18 cellular contexts compared by ENCODE assay signal in the genomic region with DNA sequence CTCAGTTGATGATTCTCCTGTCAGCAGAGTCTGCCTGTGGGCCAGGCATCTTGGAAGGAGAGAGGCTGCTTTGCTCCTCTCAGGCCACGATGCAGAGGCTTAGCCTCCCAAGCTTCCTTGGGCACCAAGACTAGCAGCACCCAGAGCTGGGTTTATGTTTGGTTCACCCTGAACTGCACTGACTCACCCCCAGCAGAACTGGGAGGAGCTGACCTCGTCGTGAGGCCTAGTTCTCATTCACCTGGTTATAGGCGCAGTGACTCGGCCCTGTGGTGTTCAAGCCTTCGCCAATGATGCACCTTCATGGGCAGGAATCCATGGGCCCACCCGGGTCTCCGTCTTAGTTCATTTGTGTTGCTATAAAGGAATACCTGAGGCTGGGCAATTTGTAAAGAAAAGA.
"Had no signal": no experiment of that assay in that cellular context is flagged by ENCODE, and none has a peak within 500 bp of the region (broad histone marks: within the 10 kb centered on the region; RNA-seq: fewer than 3 reads in every experiment).

No MANE protein-coding gene starts in this region.

- H3K27me3 Mint-ChIP-seq: activated CD8-positive, alpha-beta memory T cell treated with anti-CD3 and anti-CD28 coated beads, Interleukin-2, amount 10 ng/mL, durations not matched to agents 7 days and 5 days; activated naive CD8-positive, alpha-beta T cell treated with anti-CD3 and anti-CD28 coated beads, Interleukin-2, amount 50 U/mL, for 24 hours; central memory CD8-positive, alpha-beta T cell; naive thymus-derived CD8-positive, alpha-beta T cell; stimulated activated naive B cell treated with anti-CD40 and anti-IgM and Interleukin-4, amounts not matched to agents 10 μg/mL and 1 μg/mL and 100 μg/mL, for 72 hours had no signal

- H3K4me1 Mint-ChIP-seq: activated CD8-positive, alpha-beta memory T cell treated with anti-CD3 and anti-CD28 coated beads, Interleukin-2, amount 10 ng/mL, durations not matched to agents 7 days and 5 days; activated naive CD8-positive, alpha-beta T cell treated with anti-CD3 and anti-CD28 coated beads, Interleukin-2, amount 50 U/mL, for 24 hours; central memory CD8-positive, alpha-beta T cell had no signal

- H3K9me3 ChIP-seq: gastroesophageal sphincter, SJSA1, spleen, tibial artery had no signal

- H3K27ac Mint-ChIP-seq: activated CD8-positive, alpha-beta memory T cell treated with anti-CD3 and anti-CD28 coated beads, Interleukin-2, amount 10 ng/mL, durations not matched to agents 7 days and 5 days; activated naive CD4-positive, alpha-beta T cell treated with anti-CD3 and anti-CD28 coated beads for 36 hours; activated naive CD8-positive, alpha-beta T cell treated with anti-CD3 and anti-CD28 coated beads, Interleukin-2, amount 50 U/mL, for 24 hours; stimulated activated naive B cell treated with anti-CD40 and anti-IgM and Interleukin-4, amounts not matched to agents 10 μg/mL and 1 μg/mL and 100 μg/mL, for 72 hours had no signal

- H3K36me3 ChIP-seq: brain microvascular endothelial cell, gastroesophageal sphincter, SJSA1, spleen, tibial artery, WERI-Rb-1 had no signal

- H3K4me3 ChIP-seq: coronary artery, gastroesophageal sphincter, SJSA1, spleen, tibial artery had no signal

- ATAC-seq: activated CD8-positive, alpha-beta memory T cell treated with anti-CD3 and anti-CD28 coated beads, Interleukin-2, amount 10 ng/mL, durations not matched to agents 7 days and 5 days; activated naive CD8-positive, alpha-beta T cell treated with anti-CD3 and anti-CD28 coated beads, Interleukin-2, amount 50 U/mL, for 24 hours; gastroesophageal sphincter; naive thymus-derived CD8-positive, alpha-beta T cell; stimulated activated naive B cell treated with anti-CD40 and anti-IgM and Interleukin-4, amounts not matched to agents 10 μg/mL and 1 μg/mL and 100 μg/mL, for 72 hours had no signal

- H3K9me3 Mint-ChIP-seq: activated naive CD4-positive, alpha-beta T cell treated with anti-CD3 and anti-CD28 coated beads for 36 hours; activated naive CD8-positive, alpha-beta T cell treated with anti-CD3 and anti-CD28 coated beads, Interleukin-2, amount 50 U/mL, for 24 hours; central memory CD8-positive, alpha-beta T cell had no signal

- H3K36me3 Mint-ChIP-seq: naive thymus-derived CD8-positive, alpha-beta T cell had no signal

- H3K27ac ChIP-seq: brain microvascular endothelial cell, gastroesophageal sphincter, SJSA1, spleen, tibial artery, WERI-Rb-1 had no signal

- H3K4me3 Mint-ChIP-seq: activated CD8-positive, alpha-beta memory T cell treated with anti-CD3 and anti-CD28 coated beads, Interleukin-2, amount 10 ng/mL, durations not matched to agents 7 days and 5 days; activated naive CD4-positive, alpha-beta T cell treated with anti-CD3 and anti-CD28 coated beads for 36 hours; activated naive CD8-positive, alpha-beta T cell treated with anti-CD3 and anti-CD28 coated beads, Interleukin-2, amount 50 U/mL, for 24 hours; central memory CD8-positive, alpha-beta T cell; naive thymus-derived CD8-positive, alpha-beta T cell; stimulated activated naive B cell treated with anti-CD40 and anti-IgM and Interleukin-4, amounts not matched to agents 10 μg/mL and 1 μg/mL and 100 μg/mL, for 72 hours had no signal

- H3K27me3 ChIP-seq: brain microvascular endothelial cell, gastroesophageal sphincter, SJSA1, spleen, tibial artery had no signal

- DNase-seq: activated CD4-positive, alpha-beta T cell treated with anti-CD3 and anti-CD28 coated beads for 1 hour; activated CD4-positive, alpha-beta T cell treated with anti-CD3 and anti-CD28 coated beads, Interleukin-2, amount 50 U/mL, for 48 hours; activated CD8-positive, alpha-beta memory T cell treated with anti-CD3 and anti-CD28 coated beads, Interleukin-2, amount 10 ng/mL, durations not matched to agents 7 days and 5 days; activated naive CD4-positive, alpha-beta T cell treated with anti-CD3 and anti-CD28 coated beads for 36 hours; activated naive CD8-positive, alpha-beta T cell treated with anti-CD3 and anti-CD28 coated beads, Interleukin-2, amount 50 U/mL, for 24 hours; anterior cingulate cortex; brain microvascular endothelial cell; naive thymus-derived CD8-positive, alpha-beta T cell; spleen; stimulated activated CD4-positive, alpha-beta T cell treated with anti-CD3 and anti-CD28 coated beads, Interleukin-4, amount 100 ng/mL, for 4 hours; stimulated activated naive B cell treated with anti-CD40 and anti-IgM and Interleukin-4, amounts not matched to agents 10 μg/mL and 1 μg/mL and 100 μg/mL, for 72 hours; T-helper 2 cell; tibial artery; WERI-Rb-1 had no signal
